ENCODE assay signal across 32 cellular contexts in genomic region chr10:71502851-71503250, GRCh38.
"Had no signal": no experiment of that assay in that cellular context is flagged by ENCODE, and none has a peak within 500 bp of the region (broad histone marks: within the 10 kb centered on the region; RNA-seq: fewer than 3 reads in every experiment).

No MANE protein-coding gene starts in this region.

- DNase-seq: activated B cell treated with CpG ODN at 0.5 μM for 24 hours; activated CD4-positive, alpha-beta memory T cell treated with anti-CD3 and anti-CD28 coated beads for 36 hours; activated CD4-positive, alpha-beta T cell treated with anti-CD3 and anti-CD28 coated beads, Interleukin-2, amount 10 ng/mL, durations not matched to agents 24 days and 14 days; activated CD8-positive, alpha-beta memory T cell treated with anti-CD3 and anti-CD28 coated beads, Interleukin-2, amount 10 ng/mL, durations not matched to agents 7 days and 5 days; activated CD8-positive, alpha-beta memory T cell treated with anti-CD3 and anti-CD28 coated beads, Interleukin-2, amount 50 U/mL, for 4 hours; activated CD8-positive, alpha-beta T cell treated with anti-CD3 and anti-CD28 coated beads, Interleukin-2, amount 10 ng/mL, durations not matched to agents 7 days and 5 days; activated effector memory CD4-positive, alpha-beta T cell treated with anti-CD3 and anti-CD28 coated beads, Interleukin-2, amount 50 U/mL, for 16 hours; activated naive CD4-positive, alpha-beta T cell treated with anti-CD3 and anti-CD28 coated beads for 36 hours; activated naive CD8-positive, alpha-beta T cell treated with anti-CD3 and anti-CD28 coated beads for 36 hours; activated naive CD8-positive, alpha-beta T cell treated with anti-CD3 and anti-CD28 coated beads, Interleukin-2, amount 50 U/mL, for 24 hours; activated T-cell treated with anti-CD3 and anti-CD28 coated beads, Interleukin-2, amount 50 U/mL, for 1 hour; activated T-cell treated with anti-CD3 and anti-CD28 coated beads, Interleukin-2, amount 50 U/mL, for 48 hours; adrenal gland; amygdala; body of pancreas; caudate nucleus; cortex of kidney; dermis blood vessel endothelial cell; effector CD4-positive, alpha-beta T cell; effector memory CD8-positive, alpha-beta T cell; erythroblast; foreskin keratinocyte; gastrocnemius medialis; heart right ventricle; T-cell; T1000 had no signal

- H3K4me1 Mint-ChIP-seq: activated B cell treated with CpG ODN at 0.5 μM for 24 hours; activated CD8-positive, alpha-beta memory T cell treated with anti-CD3 and anti-CD28 coated beads, Interleukin-2, amount 10 ng/mL, durations not matched to agents 7 days and 5 days; activated naive CD4-positive, alpha-beta T cell treated with anti-CD3 and anti-CD28 coated beads, Interleukin-2, amount 50 U/mL, for 24 hours; activated naive CD8-positive, alpha-beta T cell treated with anti-CD3 and anti-CD28 coated beads for 36 hours; activated naive CD8-positive, alpha-beta T cell treated with anti-CD3 and anti-CD28 coated beads, Interleukin-2, amount 50 U/mL, for 24 hours; T-cell had no signal

- H3K4me3 ChIP-seq: adrenal gland, body of pancreas, esophagus muscularis mucosa, gastrocnemius medialis, heart right ventricle had no signal

- H3K36me3 Mint-ChIP-seq: activated CD4-positive, alpha-beta memory T cell treated with anti-CD3 and anti-CD28 coated beads for 36 hours; activated CD8-positive, alpha-beta memory T cell treated with anti-CD3 and anti-CD28 coated beads, Interleukin-2, amount 10 ng/mL, durations not matched to agents 7 days and 5 days; activated naive CD4-positive, alpha-beta T cell treated with anti-CD3 and anti-CD28 coated beads, Interleukin-2, amount 50 U/mL, for 24 hours; activated naive CD8-positive, alpha-beta T cell treated with anti-CD3 and anti-CD28 coated beads for 36 hours; T-cell had no signal

- H3K27ac Mint-ChIP-seq: activated B cell treated with CpG ODN at 0.5 μM for 24 hours; activated CD4-positive, alpha-beta memory T cell treated with anti-CD3 and anti-CD28 coated beads for 36 hours; activated CD4-positive, alpha-beta T cell treated with anti-CD3 and anti-CD28 coated beads, Interleukin-2, amount 10 ng/mL, durations not matched to agents 24 days and 14 days; activated CD8-positive, alpha-beta memory T cell treated with anti-CD3 and anti-CD28 coated beads, Interleukin-2, amount 10 ng/mL, durations not matched to agents 7 days and 5 days; activated CD8-positive, alpha-beta T cell treated with anti-CD3 and anti-CD28 coated beads, Interleukin-2, amount 10 ng/mL, durations not matched to agents 7 days and 5 days; activated naive CD4-positive, alpha-beta T cell treated with anti-CD3 and anti-CD28 coated beads for 36 hours; activated naive CD4-positive, alpha-beta T cell treated with anti-CD3 and anti-CD28 coated beads, Interleukin-2, amount 50 U/mL, for 24 hours; activated naive CD8-positive, alpha-beta T cell treated with anti-CD3 and anti-CD28 coated beads for 36 hours; activated naive CD8-positive, alpha-beta T cell treated with anti-CD3 and anti-CD28 coated beads, Interleukin-2, amount 50 U/mL, for 24 hours; activated T-helper 1 cell treated with anti-CD3 and anti-CD28 coated beads, Interleukin-12 subunit alpha, Interleukin-12 subunit beta, Interleukin-2, Interleukin-4 antibody, amounts not matched to agents 30 ng/mL and 10 ng/mL and 1 ng/mL, durations not matched to agents 14 hours and 24 hours and 36 hours; activated T-helper 2 cell treated with anti-CD3 and anti-CD28 coated beads, Interferon-gamma antibody, Interleukin-2, Interleukin-4, amounts not matched to agents 10 μg/mL and 5 μg/mL and 100 μg/mL, durations not matched to agents 14 hours and 24 hours and 36 hours; effector memory CD8-positive, alpha-beta T cell; T-cell; T-helper 1 cell treated with Interleukin-12 subunit alpha and Interleukin-12 subunit beta and Interleukin-4 antibody, amounts not matched to agents 30 μg/mL and 1 μg/mL, for 36 hours had no signal

- ATAC-seq: activated CD4-positive, CD25-positive, alpha-beta regulatory T cell treated with anti-CD3 and anti-CD28 coated beads, Interleukin-2, amount 50 U/mL, for 24 hours; activated CD8-positive, alpha-beta memory T cell treated with anti-CD3 and anti-CD28 coated beads, Interleukin-2, amount 10 ng/mL, durations not matched to agents 7 days and 5 days; activated CD8-positive, alpha-beta T cell treated with anti-CD3 and anti-CD28 coated beads, Interleukin-2, amount 10 ng/mL, durations not matched to agents 7 days and 5 days; activated naive CD8-positive, alpha-beta T cell treated with anti-CD3 and anti-CD28 coated beads, Interleukin-2, amount 50 U/mL, for 24 hours; body of pancreas; effector memory CD8-positive, alpha-beta T cell; foreskin keratinocyte; gastrocnemius medialis; heart right ventricle; T-cell had no signal

- H3K4me3 Mint-ChIP-seq: activated B cell treated with CpG ODN at 0.5 μM for 24 hours; activated CD4-positive, alpha-beta memory T cell treated with anti-CD3 and anti-CD28 coated beads for 36 hours; activated CD4-positive, alpha-beta T cell treated with anti-CD3 and anti-CD28 coated beads, Interleukin-2, amount 10 ng/mL, durations not matched to agents 24 days and 14 days; activated CD8-positive, alpha-beta memory T cell treated with anti-CD3 and anti-CD28 coated beads, Interleukin-2, amount 10 ng/mL, durations not matched to agents 7 days and 5 days; activated CD8-positive, alpha-beta T cell treated with anti-CD3 and anti-CD28 coated beads, Interleukin-2, amount 10 ng/mL, durations not matched to agents 7 days and 5 days; activated naive CD4-positive, alpha-beta T cell treated with anti-CD3 and anti-CD28 coated beads for 36 hours; activated naive CD4-positive, alpha-beta T cell treated with anti-CD3 and anti-CD28 coated beads, Interleukin-2, amount 50 U/mL, for 24 hours; activated naive CD8-positive, alpha-beta T cell treated with anti-CD3 and anti-CD28 coated beads for 36 hours; activated naive CD8-positive, alpha-beta T cell treated with anti-CD3 and anti-CD28 coated beads, Interleukin-2, amount 50 U/mL, for 24 hours; activated T-helper 1 cell treated with anti-CD3 and anti-CD28 coated beads, Interleukin-12 subunit alpha, Interleukin-12 subunit beta, Interleukin-2, Interleukin-4 antibody, amounts not matched to agents 30 ng/mL and 10 ng/mL and 1 ng/mL, durations not matched to agents 14 hours and 24 hours and 36 hours; effector memory CD8-positive, alpha-beta T cell; T-cell; T-helper 1 cell treated with Interleukin-12 subunit alpha and Interleukin-12 subunit beta and Interleukin-4 antibody, amounts not matched to agents 30 μg/mL and 1 μg/mL, for 36 hours had no signal

- H3K4me1 ChIP-seq: body of pancreas, foreskin keratinocyte had no signal

- H3K27me3 ChIP-seq: adrenal gland, body of pancreas, esophagus muscularis mucosa, gastrocnemius medialis, heart right ventricle had no signal

- H3K27me3 Mint-ChIP-seq: activated naive CD4-positive, alpha-beta T cell treated with anti-CD3 and anti-CD28 coated beads, Interleukin-2, amount 50 U/mL, for 24 hours; activated naive CD8-positive, alpha-beta T cell treated with anti-CD3 and anti-CD28 coated beads for 36 hours had no signal

- H3K27ac ChIP-seq: adrenal gland, body of pancreas, esophagus muscularis mucosa, foreskin keratinocyte, gastrocnemius medialis, heart right ventricle had no signal

- H3K36me3 ChIP-seq: adrenal gland, esophagus muscularis mucosa, gastrocnemius medialis, heart right ventricle had no signal

- H3K9me3 ChIP-seq: adrenal gland, body of pancreas, esophagus muscularis mucosa, gastrocnemius medialis, heart right ventricle had no signal

- H3K9me3 Mint-ChIP-seq: activated CD4-positive, alpha-beta memory T cell treated with anti-CD3 and anti-CD28 coated beads for 36 hours; activated CD4-positive, alpha-beta T cell treated with anti-CD3 and anti-CD28 coated beads, Interleukin-2, amount 10 ng/mL, durations not matched to agents 24 days and 14 days; activated naive CD4-positive, alpha-beta T cell treated with anti-CD3 and anti-CD28 coated beads for 36 hours; activated naive CD4-positive, alpha-beta T cell treated with anti-CD3 and anti-CD28 coated beads, Interleukin-2, amount 50 U/mL, for 24 hours; activated naive CD8-positive, alpha-beta T cell treated with anti-CD3 and anti-CD28 coated beads for 36 hours; activated naive CD8-positive, alpha-beta T cell treated with anti-CD3 and anti-CD28 coated beads, Interleukin-2, amount 50 U/mL, for 24 hours; activated T-helper 1 cell treated with anti-CD3 and anti-CD28 coated beads, Interleukin-12 subunit alpha, Interleukin-12 subunit beta, Interleukin-2, Interleukin-4 antibody, amounts not matched to agents 30 ng/mL and 10 ng/mL and 1 ng/mL, durations not matched to agents 14 hours and 24 hours and 36 hours; activated T-helper 2 cell treated with anti-CD3 and anti-CD28 coated beads, Interferon-gamma antibody, Interleukin-2, Interleukin-4, amounts not matched to agents 10 μg/mL and 5 μg/mL and 100 μg/mL, durations not matched to agents 14 hours and 24 hours and 36 hours; effector memory CD8-positive, alpha-beta T cell; T-cell; T-helper 1 cell treated with Interleukin-12 subunit alpha and Interleukin-12 subunit beta and Interleukin-4 antibody, amounts not matched to agents 30 μg/mL and 1 μg/mL, for 36 hours had no signal
